In the genomic region with DNA sequence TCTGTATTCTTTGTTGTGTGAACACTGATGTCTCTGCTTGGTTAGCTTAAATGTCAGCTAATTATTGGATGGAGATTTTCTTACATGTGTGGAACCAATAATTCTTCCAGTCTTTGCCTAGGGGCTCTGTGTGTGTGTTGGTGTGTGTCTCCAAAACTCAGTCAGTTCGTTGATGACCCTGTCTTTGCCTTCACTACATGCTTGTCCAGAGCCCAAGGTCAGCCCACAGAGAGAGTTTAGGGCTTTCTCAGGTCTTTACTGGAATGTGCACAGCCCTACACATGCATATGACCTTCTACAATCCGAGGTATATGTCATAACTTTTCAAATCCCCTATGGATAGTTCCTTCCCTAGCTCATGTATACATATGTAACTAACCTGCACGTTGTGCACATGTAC, we compare ENCODE assay signal across 26 cellular contexts.
"Had no signal": no experiment of that assay in that cellular context is flagged by ENCODE, and none has a peak within 500 bp of the region (broad histone marks: within the 10 kb centered on the region; RNA-seq: fewer than 3 reads in every experiment).

No MANE protein-coding gene starts in this region.

- H3K36me3 ChIP-seq: colonic mucosa, esophagus squamous epithelium, gastrocnemius medialis, gastroesophageal sphincter, heart left ventricle, heart right ventricle had no signal

- H3K27ac ChIP-seq: colonic mucosa, coronary artery, dorsolateral prefrontal cortex, epithelial cell of prostate, esophagus squamous epithelium, foreskin keratinocyte, gastrocnemius medialis, gastroesophageal sphincter, heart left ventricle, heart right ventricle had no signal

- H3K9me3 ChIP-seq: colonic mucosa, esophagus squamous epithelium had no signal

- FAIRE-seq: colon, endometrium, endothelial cell of umbilical vein had no signal

- ATAC-seq: effector memory CD8-positive, alpha-beta T cell; esophagus mucosa; foreskin keratinocyte; gastrocnemius medialis; gastroesophageal sphincter; heart left ventricle; heart right ventricle had no signal

- H3K4me1 ChIP-seq: colonic mucosa, esophagus squamous epithelium, foreskin keratinocyte, gastrocnemius medialis, gastroesophageal sphincter, heart left ventricle, heart right ventricle had no signal

- DNase-seq: colonic mucosa; cortex of kidney; dermis blood vessel endothelial cell; dorsolateral prefrontal cortex; effector CD4-positive, alpha-beta T cell; effector CD8-positive, alpha-beta T cell; effector memory CD4-positive, alpha-beta T cell; effector memory CD8-positive, alpha-beta T cell; endodermal cell; erythroblast; esophagus squamous epithelium; foreskin fibroblast; foreskin keratinocyte; foreskin melanocyte; gastrocnemius medialis; glutamatergic neuron; head of caudate nucleus; heart left ventricle; heart right ventricle had no signal

- H3K27me3 ChIP-seq: colonic mucosa, gastrocnemius medialis, gastroesophageal sphincter had no signal

- H3K4me3 ChIP-seq: colonic mucosa, coronary artery, dorsolateral prefrontal cortex, esophagus squamous epithelium, gastrocnemius medialis, gastroesophageal sphincter, heart left ventricle, heart right ventricle had no signal
